ENCODE assay signal across 11 cellular contexts in genomic region chr1:216034506-216034905, GRCh38.
A peak's percentile ranks its signal among the peaks of the same experiment; 100 is the strongest.
DNase-seq lines count a peak whose midpoint lies in the region; ATAC-seq and TF ChIP-seq lines count a peak whose summit lies in the region.
"Had no signal": no experiment of that assay in that cellular context is flagged by ENCODE, and none has a peak within 500 bp of the region (broad histone marks: within the 10 kb centered on the region; RNA-seq: fewer than 3 reads in every experiment).

No MANE protein-coding gene starts in this region.

- H3K4me1 ChIP-seq in neural progenitor cell (no peaks in the 10 kb centered on the region), heart right ventricle (no peaks in the 10 kb centered on the region)
- H3K4me1 ChIP-seq: parathyroid adenoma had no signal

- H3K27me3 Mint-ChIP-seq in WTC11 (ENCODE audit: low read depth) (no peaks in the 10 kb centered on the region), neural progenitor cell (ENCODE audit: insufficient read depth, low read depth) (peaks cover 2% of the 10 kb centered on the region)
- H3K27me3 Mint-ChIP-seq in activated CD4-positive, alpha-beta memory T cell treated with anti-CD3 and anti-CD28 coated beads, Interleukin-2, amount 10 ng/mL, durations not matched to agents 7 days and 5 days = no peaks in the 10 kb centered on the region

- no peaks in the 10 kb centered on the region for H3K36me3 Mint-ChIP-seq in WTC11
- H3K36me3 Mint-ChIP-seq in neural progenitor cell = no peaks in the 10 kb centered on the region
- no peaks in the 10 kb centered on the region for H3K36me3 Mint-ChIP-seq in activated naive CD4-positive, alpha-beta T cell treated with anti-CD3 and anti-CD28 coated beads, Interleukin-2, amount 50 U/mL, for 72 hours
- no peaks in the 10 kb centered on the region for H3K36me3 Mint-ChIP-seq in activated CD4-positive, alpha-beta memory T cell treated with anti-CD3 and anti-CD28 coated beads, Interleukin-2, amount 10 ng/mL, durations not matched to agents 7 days and 5 days (ENCODE audit: low read depth)

- H3K27ac Mint-ChIP-seq in WTC11 (no peak overlapping the region), neural progenitor cell (no peak overlapping the region)
- H3K27ac Mint-ChIP-seq in activated naive CD4-positive, alpha-beta T cell treated with anti-CD3 and anti-CD28 coated beads, Interleukin-2, amount 50 U/mL, for 72 hours = no peak overlapping the region
- H3K27ac Mint-ChIP-seq in activated CD4-positive, alpha-beta memory T cell treated with anti-CD3 and anti-CD28 coated beads, Interleukin-2, amount 10 ng/mL, durations not matched to agents 7 days and 5 days = no peak overlapping the region

- intact Hi-C loops in heart right ventricle (cut with DNase I) = no loop called here

- H3K9ac ChIP-seq in neural progenitor cell = no peak overlapping the region
- H3K9ac ChIP-seq: parathyroid adenoma had no signal

- CTCF ChIA-PET in WTC11 (lab: Charles Lee) = no interaction called here
- CTCF ChIA-PET in activated CD4-positive, alpha-beta memory T cell treated with anti-CD3 and anti-CD28 coated beads, Interleukin-2, amount 10 ng/mL, durations not matched to agents 7 days and 5 days (lab: Charles Lee) = no interaction called here

- TF ChIP-seq CTCF in GM06990 (IDR thresholded peaks at IDR 0.05; ENCODE audit: insufficient read depth, low read length, poor library complexity, severe bottlenecking) (peak; percentile 24), WTC11 (IDR thresholded peaks at IDR 0.05) (no peak), neural progenitor cell (IDR thresholded peaks at IDR 0.05) (peak; percentile 76), heart right ventricle (IDR thresholded peaks at IDR 0.05) (no peak)

- peak; percentile 99 for ATAC-seq in WTC11
- no peak for ATAC-seq in heart right ventricle
- no peak for ATAC-seq in activated naive CD4-positive, alpha-beta T cell treated with anti-CD3 and anti-CD28 coated beads, Interleukin-2, amount 50 U/mL, for 72 hours

- H3K4me3 Mint-ChIP-seq in WTC11 (no peak overlapping the region), neural progenitor cell (no peak overlapping the region)
- no peak overlapping the region for H3K4me3 Mint-ChIP-seq in activated CD4-positive, alpha-beta memory T cell treated with anti-CD3 and anti-CD28 coated beads, Interleukin-2, amount 10 ng/mL, durations not matched to agents 7 days and 5 days

- H3K36me3 ChIP-seq in GM06990 (ENCODE audit: control insufficient read depth, insufficient read depth, low read length) (no peaks in the 10 kb centered on the region), neural progenitor cell (no peaks in the 10 kb centered on the region), heart right ventricle (no peaks in the 10 kb centered on the region)

- H3K4me2 ChIP-seq in neural progenitor cell = no peak overlapping the region
- H3K4me2 ChIP-seq: PC-9 had no signal

- no peaks in the 10 kb centered on the region for H3F3A ChIP-seq in neural progenitor cell (ENCODE audit: low read depth)

- H3K27ac ChIP-seq in neural progenitor cell (no peak overlapping the region), heart right ventricle (no peak overlapping the region)
- H3K27ac ChIP-seq: HL-60, parathyroid adenoma, PC-9 had no signal

- WGBS in heart right ventricle, 2 donors = 46 to 60% methylated on average over 3 of the region's 3 CpGs

- H4K20me1 ChIP-seq in neural progenitor cell (ENCODE audit: low read depth) = no peaks in the 10 kb centered on the region

- peaks cover 6% of the 10 kb centered on the region for H3K4me1 Mint-ChIP-seq in WTC11
- no peaks in the 10 kb centered on the region for H3K4me1 Mint-ChIP-seq in neural progenitor cell
- no peaks in the 10 kb centered on the region for H3K4me1 Mint-ChIP-seq in activated CD4-positive, alpha-beta memory T cell treated with anti-CD3 and anti-CD28 coated beads, Interleukin-2, amount 10 ng/mL, durations not matched to agents 7 days and 5 days

- H3K9me3 Mint-ChIP-seq in WTC11 (no peaks in the 10 kb centered on the region), neural progenitor cell (no peaks in the 10 kb centered on the region)
- peaks cover 12 to 15% of the 10 kb centered on the region in 2 donors for H3K9me3 Mint-ChIP-seq in activated naive CD4-positive, alpha-beta T cell treated with anti-CD3 and anti-CD28 coated beads, Interleukin-2, amount 50 U/mL, for 72 hours
- peaks cover 8% of the 10 kb centered on the region for H3K9me3 Mint-ChIP-seq in activated CD4-positive, alpha-beta memory T cell treated with anti-CD3 and anti-CD28 coated beads, Interleukin-2, amount 10 ng/mL, durations not matched to agents 7 days and 5 days

- peak overlapping the region; percentile 98 for H2AFZ ChIP-seq in neural progenitor cell (replicated peaks)
- H2AFZ ChIP-seq: parathyroid adenoma, PC-9 had no signal

- H3K4me3 ChIP-seq in GM06990 (replicated peaks; ENCODE audit: low read depth, low read length) = no peak overlapping the region
- no peak overlapping the region for H3K4me3 ChIP-seq in neural progenitor cell
- no peak overlapping the region for H3K4me3 ChIP-seq in heart right ventricle
- H3K4me3 ChIP-seq: PC-9 had no signal

- H3K79me2 ChIP-seq in neural progenitor cell (ENCODE audit: low read depth) = no peaks in the 10 kb centered on the region
- H3K79me2 ChIP-seq: parathyroid adenoma had no signal

- H3K27me3 ChIP-seq in GM06990 (replicated peaks; ENCODE audit: control insufficient read depth, insufficient read depth, low read length) = no peaks in the 10 kb centered on the region
- no peaks in the 10 kb centered on the region for H3K27me3 ChIP-seq in neural progenitor cell
- H3K27me3 ChIP-seq in heart right ventricle = no peaks in the 10 kb centered on the region

- POLR2A ChIA-PET in WTC11 (lab: Charles Lee) = no interaction called here
- POLR2A ChIA-PET in activated CD4-positive, alpha-beta memory T cell treated with anti-CD3 and anti-CD28 coated beads, Interleukin-2, amount 10 ng/mL, durations not matched to agents 7 days and 5 days (lab: Charles Lee) = no interaction called here

- DNase-seq in GM06990 (ENCODE audit: extremely low read depth, insufficient read length) = no peak
- DNase-seq in LHCN-M2 (ENCODE audit: low read depth) = peak; percentile 41
- DNase-seq in WTC11 (ENCODE audit: low spot score) = peak; percentile 47
- peak; percentile 69 for DNase-seq in neural progenitor cell (ENCODE audit: low spot score)
- DNase-seq in heart right ventricle = no peak
- no peak for DNase-seq in activated naive CD4-positive, alpha-beta T cell treated with anti-CD3 and anti-CD28 coated beads, Interleukin-2, amount 50 U/mL, for 72 hours (ENCODE audit: low spot score in 2 of 2)
- no peak for DNase-seq in activated T-cell treated with anti-CD3 and anti-CD28 coated beads for 4 hours
- no peak for DNase-seq in activated CD4-positive, alpha-beta memory T cell treated with anti-CD3 and anti-CD28 coated beads, Interleukin-2, amount 10 ng/mL, durations not matched to agents 7 days and 5 days
- DNase-seq: PC-9 had no signal

- no peaks in the 10 kb centered on the region for H3K9me3 ChIP-seq in neural progenitor cell (ENCODE audit: low read depth)
- peaks cover 0 to 7% (median 0%) of the 10 kb centered on the region in 11 donors for H3K9me3 ChIP-seq in heart right ventricle

TF ChIP-seq in WTC11, 78 proteins besides CTCF, POLR2A, EP300 and RAD21 (continues in another document):
- no peak for TF ChIP-seq GTF2I (CRISPR knock-in tag; conservative IDR thresholded peaks at IDR 0.05)
- no peak for TF ChIP-seq SOX15 (CRISPR knock-in tag; IDR thresholded peaks at IDR 0.05)
- TF ChIP-seq SP1 (CRISPR knock-in tag; conservative IDR thresholded peaks at IDR 0.05) = no peak
- no peak for TF ChIP-seq PRRX2 (CRISPR knock-in tag; IDR thresholded peaks at IDR 0.05)
- no peak for TF ChIP-seq JAZF1 (CRISPR knock-in tag; IDR thresholded peaks at IDR 0.05)
- no peak for TF ChIP-seq ZNF423 (CRISPR knock-in tag; IDR thresholded peaks at IDR 0.05)
- TF ChIP-seq, protein P1, sequence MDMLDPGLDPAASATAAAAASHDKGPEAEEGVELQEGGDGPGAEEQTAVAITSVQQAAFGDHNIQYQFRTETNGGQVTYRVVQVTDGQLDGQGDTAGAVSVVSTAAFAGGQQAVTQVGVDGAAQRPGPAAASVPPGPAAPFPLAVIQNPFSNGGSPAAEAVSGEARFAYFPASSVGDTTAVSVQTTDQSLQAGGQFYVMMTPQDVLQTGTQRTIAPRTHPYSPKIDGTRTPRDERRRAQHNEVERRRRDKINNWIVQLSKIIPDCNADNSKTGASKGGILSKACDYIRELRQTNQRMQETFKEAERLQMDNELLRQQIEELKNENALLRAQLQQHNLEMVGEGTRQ (CRISPR knock-in tag; IDR thresholded peaks at IDR 0.05) = no peak
- no peak for TF ChIP-seq ZNF532 (CRISPR knock-in tag; IDR thresholded peaks at IDR 0.05; ENCODE audit: borderline replicate concordance)

Comparison
In these comparisons a context has a peak if more than half of its experiments do, and no peak if none do; other contexts are left out.
1. DNase-seq: peak in LHCN-M2 (single experiment), WTC11 (single experiment) and neural progenitor cell (single experiment); none in GM06990 (single experiment), heart right ventricle (0 of 2), activated naive CD4-positive, alpha-beta T cell treated with anti-CD3 and anti-CD28 coated beads, Interleukin-2, amount 50 U/mL, for 72 hours (0 of 2), activated T-cell treated with anti-CD3 and anti-CD28 coated beads for 4 hours (single experiment) and activated CD4-positive, alpha-beta memory T cell treated with anti-CD3 and anti-CD28 coated beads, Interleukin-2, amount 10 ng/mL, durations not matched to agents 7 days and 5 days (single experiment).
2. CTCF ChIP-seq: peak in GM06990 (single experiment) and neural progenitor cell (single experiment); none in WTC11 (single experiment) and heart right ventricle (0 of 9).